In genomic region chr9:9631302-9631701, GRCh38 we compare ENCODE assay signal across 19 cellular contexts.
DNase-seq lines count a peak whose midpoint lies in the region; ATAC-seq, FAIRE-seq and TF ChIP-seq lines count a peak whose summit lies in the region.
"Had no signal": no experiment of that assay in that cellular context is flagged by ENCODE, and none has a peak within 500 bp of the region (broad histone marks: within the 10 kb centered on the region; RNA-seq: fewer than 3 reads in every experiment).

No MANE protein-coding gene starts in this region.

- H3K4me3 ChIP-seq in iPS-20b (ENCODE audit: low read length) (peak overlapping the region; percentile 18; the same call in 1 of the 2 replicates), MG63 (no peak overlapping the region)
- H3K4me3 ChIP-seq in CD4-positive, alpha-beta memory T cell (ENCODE audit: low read length in 2 of 2), result no peak overlapping the region
- H3K4me3 ChIP-seq: cardiac muscle cell, testis had no signal

- H3K9ac ChIP-seq in iPS-20b (ENCODE audit: low read depth, low read length), result no peak overlapping the region

- ATAC-seq in GM19035 (IDR thresholded peaks at IDR 0.05; ENCODE audit: unreplicated experiment) (peak; percentile 76), HG02623 (IDR thresholded peaks at IDR 0.05; ENCODE audit: unreplicated experiment) (peak; percentile 73), HG03439 (IDR thresholded peaks at IDR 0.05; ENCODE audit: unreplicated experiment) (peak; percentile 91)
- ATAC-seq: activated CD8-positive, alpha-beta T cell treated with anti-CD3 and anti-CD28 coated beads, Interleukin-2, amount 10 ng/mL, durations not matched to agents 7 days and 5 days; left ventricle myocardium superior had no signal

- H3K4me1 ChIP-seq in iPS-20b (ENCODE audit: insufficient read depth, low read length), result peaks cover 3% of the 10 kb centered on the region
- H3K4me1 ChIP-seq in CD4-positive, alpha-beta memory T cell (ENCODE audit: insufficient read depth, low read length), result no peaks in the 10 kb centered on the region
- H3K4me1 ChIP-seq: testis had no signal

- H3K27ac Mint-ChIP-seq in CD4-positive, alpha-beta memory T cell, result no peak overlapping the region
- H3K27ac Mint-ChIP-seq: activated CD8-positive, alpha-beta T cell treated with anti-CD3 and anti-CD28 coated beads, Interleukin-2, amount 10 ng/mL, durations not matched to agents 7 days and 5 days; nephron progenitor cell had no signal

- no peaks in the 10 kb centered on the region for H3K4me1 Mint-ChIP-seq in CD4-positive, alpha-beta memory T cell
- H3K4me1 Mint-ChIP-seq: nephron progenitor cell had no signal

- H3K36me3 Mint-ChIP-seq in CD4-positive, alpha-beta memory T cell, result no peaks in the 10 kb centered on the region

- intact Hi-C loops in CD4-positive, alpha-beta memory T cell (cut with micrococcal nuclease), result no loop called here

- FAIRE-seq in GM12892 (lab: Jason Lieb, UNC), result no peak

- H3K9me3 ChIP-seq in iPS-20b (ENCODE audit: insufficient read depth, low read depth, low read length), result no peaks in the 10 kb centered on the region
- no peaks in the 10 kb centered on the region for H3K9me3 ChIP-seq in CD4-positive, alpha-beta memory T cell (ENCODE audit: control insufficient read depth in 1 of 2, low read length in 2 of 2)
- H3K9me3 ChIP-seq in MG63, result no peaks in the 10 kb centered on the region
- H3K9me3 ChIP-seq: testis had no signal

- H3K9me3 Mint-ChIP-seq in CD4-positive, alpha-beta memory T cell, result peaks cover 1 to 20% (median 6%) of the 10 kb centered on the region in 8 donors
- H3K9me3 Mint-ChIP-seq: nephron progenitor cell had no signal

- H3K27me3 ChIP-seq in iPS-20b (ENCODE audit: insufficient read depth, low read length) (no peaks in the 10 kb centered on the region), MG63 (no peaks in the 10 kb centered on the region)
- no peaks in the 10 kb centered on the region for H3K27me3 ChIP-seq in CD4-positive, alpha-beta memory T cell (ENCODE audit: insufficient read depth, low read length)
- H3K27me3 ChIP-seq: cardiac muscle cell, testis had no signal

- CTCF ChIA-PET in CD4-positive, alpha-beta memory T cell (lab: Charles Lee; ENCODE audit: partially characterized antibody), result no interaction called here

- H3K27me3 Mint-ChIP-seq in CD4-positive, alpha-beta memory T cell, result no peaks in the 10 kb centered on the region

- H3K36me3 ChIP-seq in iPS-20b (ENCODE audit: insufficient read depth, low read depth, low read length) (no peaks in the 10 kb centered on the region), MG63 (no peaks in the 10 kb centered on the region)
- H3K36me3 ChIP-seq in CD4-positive, alpha-beta memory T cell (ENCODE audit: insufficient read depth, low read length), result no peaks in the 10 kb centered on the region
- H3K36me3 ChIP-seq: cardiac muscle cell had no signal

- POLR2A ChIA-PET in CD4-positive, alpha-beta memory T cell (lab: Charles Lee; ENCODE audit: partially characterized antibody), result no interaction called here

- TF ChIP-seq POLR2A in GM12892 (IDR thresholded peaks at IDR 0.05; ENCODE audit: low read depth, low read length), result no peak

- DNase-seq in CD4-positive, alpha-beta memory T cell, result no peak
- DNase-seq in GM12892 (ENCODE audit: insufficient read length) (no peak), MG63 (no peak)
- DNase-seq in activated naive CD4-positive, alpha-beta T cell (lab: John Stamatoyannopoulos, UW), result no peak
- DNase-seq: activated CD8-positive, alpha-beta T cell treated with anti-CD3 and anti-CD28 coated beads, Interleukin-2, amount 10 ng/mL, durations not matched to agents 7 days and 5 days; activated gamma-delta T cell treated with Interleukin-2 at 50 U/mL for 16 hours; head of caudate nucleus; left ventricle myocardium superior; NCI-H1092; NCI-H446 treated with DMSO at 0.1 percent for 48 hours; nephron progenitor cell; T-helper 9 cell; testis had no signal

- no peak overlapping the region for H3K27ac ChIP-seq in iPS-20b (ENCODE audit: low read length)
- H3K27ac ChIP-seq in CD4-positive, alpha-beta memory T cell (ENCODE audit: low read depth, low read length), result no peak overlapping the region
- H3K27ac ChIP-seq: C4-2B, cardiac muscle cell, testis had no signal

- H3K4me3 Mint-ChIP-seq in CD4-positive, alpha-beta memory T cell, result no peak overlapping the region
- H3K4me3 Mint-ChIP-seq: activated CD8-positive, alpha-beta T cell treated with anti-CD3 and anti-CD28 coated beads, Interleukin-2, amount 10 ng/mL, durations not matched to agents 7 days and 5 days; nephron progenitor cell had no signal
